In genomic region chr5:133718457-133718856, GRCh38 we compare ENCODE assay signal across 28 cellular contexts.
"Had no signal": no experiment of that assay in that cellular context is flagged by ENCODE, and none has a peak within 500 bp of the region (broad histone marks: within the 10 kb centered on the region; RNA-seq: fewer than 3 reads in every experiment).

No MANE protein-coding gene starts in this region.

- H3K36me3 ChIP-seq: neural progenitor cell, ovary, spleen, suprapubic skin, tibial artery, transverse colon, upper lobe of right lung, uterus had no signal

- H3K27me3 ChIP-seq: neural progenitor cell, ovary, suprapubic skin, testis, tibial artery, transverse colon, upper lobe of right lung, uterus had no signal

- H2AFZ ChIP-seq: neural progenitor cell, parathyroid adenoma had no signal

- H3K4me2 ChIP-seq: neural progenitor cell, smooth muscle cell had no signal

- H3K79me2 ChIP-seq: parathyroid adenoma had no signal

- ATAC-seq: natural killer cell; psoas muscle; right cardiac atrium; sciatic nerve; stimulated activated memory B cell treated with anti-CD40 and anti-IgM and Interleukin-4, amounts not matched to agents 10 μg/mL and 1 μg/mL and 100 μg/mL, for 72 hours; stimulated activated naive CD8-positive, alpha-beta T cell treated with anti-CD3 and anti-CD28 coated beads, Interleukin-15, amount 100 ng/mL, for 72 hours; stimulated activated naive CD8-positive, alpha-beta T cell treated with anti-CD3 and anti-CD28 coated beads, Interleukin-15, Interleukin-2, amounts not matched to agents 100 U/mL and 50 U/mL, for 24 hours; upper lobe of right lung had no signal

- H3K4me3 ChIP-seq: neural progenitor cell, ovary, psoas muscle, skin epidermis, smooth muscle cell, spleen, suprapubic skin, testis, tibial artery, transverse colon, upper lobe of right lung, uterus had no signal

- H3K4me1 ChIP-seq: parathyroid adenoma, psoas muscle, spleen, suprapubic skin, testis, transverse colon, upper lobe of right lung, uterus had no signal

- DNase-seq: natural killer cell; occipital lobe; ovary; posterior cingulate gyrus; psoas muscle; right cardiac atrium; stimulated activated CD4-positive, alpha-beta T cell treated with anti-CD3 and anti-CD28 coated beads, Interleukin-12 subunit alpha, Interleukin-12 subunit beta, amount 100 ng/mL, for 4 hours; stimulated activated CD4-positive, alpha-beta T cell treated with anti-CD3 and anti-CD28 coated beads, Interleukin-1b, Interleukin-23, amount 100 ng/mL, for 48 hours; stimulated activated CD4-positive, alpha-beta T cell treated with anti-CD3 and anti-CD28 coated beads, Interleukin-4, amount 100 ng/mL, for 1 hour; stimulated activated CD4-positive, alpha-beta T cell treated with anti-CD3 and anti-CD28 coated beads, Interleukin-4, amount 100 ng/mL, for 4 hours; stimulated activated CD8-positive, alpha-beta memory T cell treated with anti-CD3 and anti-CD28 coated beads, Interleukin-4, amount 100 ng/mL, for 48 hours; stimulated activated naive CD4-positive, alpha-beta T cell; stimulated activated naive CD8-positive, alpha-beta T cell treated with anti-CD3 and anti-CD28 coated beads, Interleukin-15, amount 100 ng/mL, for 72 hours; stimulated activated naive CD8-positive, alpha-beta T cell treated with anti-CD3 and anti-CD28 coated beads, Interleukin-15, Interleukin-2, amounts not matched to agents 100 U/mL and 50 U/mL, for 24 hours; substantia nigra; testis; transverse colon; upper lobe of right lung; uterus had no signal

- H3K9ac ChIP-seq: neural progenitor cell, parathyroid adenoma had no signal

- H3K27ac ChIP-seq: neural progenitor cell, ovary, parathyroid adenoma, psoas muscle, skin epidermis, spleen, suprapubic skin, testis, tibial artery, transverse colon, upper lobe of right lung, uterus had no signal

- H3K9me3 ChIP-seq: ovary, testis, uterus had no signal
